Comparison of ENCODE assay signal across 14 cellular contexts in the genomic region with DNA sequence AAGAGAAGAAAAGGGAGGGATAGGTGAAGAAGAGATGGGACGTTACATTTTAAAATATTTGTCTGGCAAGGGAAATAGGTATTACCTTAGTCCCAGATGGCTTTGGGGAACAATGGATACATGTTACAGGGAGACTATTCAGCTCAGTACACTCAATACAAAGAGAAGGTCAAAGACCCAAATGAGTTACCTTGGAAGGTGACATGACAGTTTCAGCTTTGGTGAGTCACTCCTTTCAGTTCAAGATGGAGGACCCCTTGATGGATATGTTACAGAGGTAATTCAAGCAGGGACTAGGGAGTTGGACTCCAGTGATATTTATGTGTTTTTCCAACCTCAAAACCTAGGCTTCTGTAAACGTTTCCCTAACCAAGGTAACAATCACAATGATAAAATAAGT.
"Had no signal": no experiment of that assay in that cellular context is flagged by ENCODE, and none has a peak within 500 bp of the region (broad histone marks: within the 10 kb centered on the region; RNA-seq: fewer than 3 reads in every experiment).

No MANE protein-coding gene starts in this region.

- H3K27ac Mint-ChIP-seq: dendritic cell treated with granulocyte-macrophage colony-stimulating factor and Interleukin-4, amounts not matched to agents 40 ng/mL and 50 ng/mL, for 4 days; neural progenitor cell; T-helper 1 cell treated with Interleukin-12 subunit alpha and Interleukin-12 subunit beta and Interleukin-4 antibody, amounts not matched to agents 30 μg/mL and 1 μg/mL, for 36 hours had no signal

- DNase-seq: activated CD4-positive, alpha-beta T cell treated with anti-CD3 and anti-CD28 coated beads for 1 hour; activated CD8-positive, alpha-beta memory T cell treated with anti-CD3 and anti-CD28 coated beads for 24 hours; activated gamma-delta T cell treated with Interleukin-2 at 50 U/mL for 16 hours; effector CD8-positive, alpha-beta T cell; immature natural killer cell; left ventricle myocardium superior; right cardiac atrium; stimulated activated CD4-positive, alpha-beta T cell treated with anti-CD3 and anti-CD28 coated beads, Interleukin-2, amount 100 ng/mL, for 24 hours; stomach; trophoblast cell had no signal

- H3K4me3 Mint-ChIP-seq: dendritic cell treated with granulocyte-macrophage colony-stimulating factor and Interleukin-4, amounts not matched to agents 40 ng/mL and 50 ng/mL, for 4 days; neural progenitor cell; T-helper 1 cell treated with Interleukin-12 subunit alpha and Interleukin-12 subunit beta and Interleukin-4 antibody, amounts not matched to agents 30 μg/mL and 1 μg/mL, for 36 hours had no signal

- ATAC-seq: gastroesophageal sphincter, left ventricle myocardium superior, right cardiac atrium had no signal

- H3K27me3 Mint-ChIP-seq: dendritic cell treated with granulocyte-macrophage colony-stimulating factor and Interleukin-4, amounts not matched to agents 40 ng/mL and 50 ng/mL, for 4 days had no signal
